19 cellular contexts compared by ENCODE assay signal in genomic region chr6:42813074-42813645, GRCh38.
"Had no signal": no experiment of that assay in that cellular context is flagged by ENCODE, and none has a peak within 500 bp of the region (broad histone marks: within the 10 kb centered on the region; RNA-seq: fewer than 3 reads in every experiment).

No MANE protein-coding gene starts in this region.

- H3K27me3 Mint-ChIP-seq: naive thymus-derived CD4-positive, alpha-beta T cell; T-cell had no signal

- H3K4me1 Mint-ChIP-seq: neural progenitor cell had no signal

- DNase-seq: activated CD8-positive, alpha-beta memory T cell treated with anti-CD3 and anti-CD28 coated beads for 24 hours; activated CD8-positive, alpha-beta memory T cell treated with anti-CD3 and anti-CD28 coated beads, Interleukin-2, amount 50 U/mL, for 48 hours; activated naive CD4-positive, alpha-beta T cell treated with Interleukin-2 at 50 U/mL for 16 hours; amniotic stem cell; colonic mucosa; dorsolateral prefrontal cortex; gastrocnemius medialis; head of caudate nucleus; hypothalamus; left ventricle myocardium inferior; naive thymus-derived CD4-positive, alpha-beta T cell; sigmoid colon; stimulated activated CD4-positive, alpha-beta T cell treated with anti-CD3 and anti-CD28 coated beads, Interleukin-15, amount 100 ng/mL, for 24 hours; stimulated activated CD8-positive, alpha-beta memory T cell treated with anti-CD3 and anti-CD28 coated beads, Interleukin-4, amount 100 ng/mL, for 48 hours; stomach; T-cell; WERI-Rb-1 had no signal

- ATAC-seq: gastrocnemius medialis; naive thymus-derived CD4-positive, alpha-beta T cell; T-cell had no signal

- H3K4me3 Mint-ChIP-seq: naive thymus-derived CD4-positive, alpha-beta T cell; neural progenitor cell; T-cell had no signal

- H3K27ac Mint-ChIP-seq: activated T-helper 2 cell treated with anti-CD3 and anti-CD28 coated beads, Interferon-gamma antibody, Interleukin-2, Interleukin-4, amounts not matched to agents 10 μg/mL and 5 μg/mL and 100 μg/mL, durations not matched to agents 14 hours and 24 hours and 36 hours; neural progenitor cell had no signal

- H3K9me3 Mint-ChIP-seq: activated T-helper 2 cell treated with anti-CD3 and anti-CD28 coated beads, Interferon-gamma antibody, Interleukin-2, Interleukin-4, amounts not matched to agents 10 μg/mL and 5 μg/mL and 100 μg/mL, durations not matched to agents 14 hours and 24 hours and 36 hours; naive thymus-derived CD4-positive, alpha-beta T cell; neural progenitor cell; T-cell had no signal
